ENCODE assay signal across 18 cellular contexts in the genomic region with DNA sequence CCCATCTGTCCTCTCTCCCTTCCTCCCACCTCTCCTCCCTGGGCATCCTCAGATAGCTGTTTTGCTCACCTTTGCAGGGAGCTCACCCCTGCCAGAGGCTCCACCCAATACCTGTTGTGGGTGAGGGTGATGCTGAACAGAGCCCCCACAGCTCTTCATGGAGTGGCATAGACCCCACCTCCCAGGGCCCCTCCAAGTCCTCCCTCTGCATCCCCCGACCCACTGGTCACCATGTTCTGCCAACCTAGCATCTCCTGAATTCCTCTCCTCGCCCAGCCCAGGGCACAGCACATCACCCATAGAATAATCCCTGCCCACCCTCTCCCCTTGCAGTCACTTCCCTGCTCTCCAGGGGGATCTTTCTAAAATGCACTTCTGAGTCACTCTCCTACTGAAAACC.
DNase-seq lines count a peak whose midpoint lies in the region; ATAC-seq and TF ChIP-seq lines count a peak whose summit lies in the region.
"Had no signal": no experiment of that assay in that cellular context is flagged by ENCODE, and none has a peak within 500 bp of the region (broad histone marks: within the 10 kb centered on the region; RNA-seq: fewer than 3 reads in every experiment).

No MANE protein-coding gene starts in this region.

- H3K9ac ChIP-seq in endodermal cell (ENCODE audit: extremely low read depth, low read length, poor library complexity, severe bottlenecking) = no peak overlapping the region
- H3K9ac ChIP-seq: KMS-11 had no signal

- H3K9me3 Mint-ChIP-seq in endodermal cell = no peaks in the 10 kb centered on the region
- H3K9me3 Mint-ChIP-seq in CD8-positive, alpha-beta memory T cell = no peaks in the 10 kb centered on the region
- H3K9me3 Mint-ChIP-seq: GM23338 had no signal

- peaks cover 6% of the 10 kb centered on the region for H3K27me3 Mint-ChIP-seq in endodermal cell (ENCODE audit: insufficient read depth)
- peaks cover 14 to 34% of the 10 kb centered on the region in 2 donors for H3K27me3 Mint-ChIP-seq in CD8-positive, alpha-beta memory T cell

- no peaks in the 10 kb centered on the region for H3K36me3 Mint-ChIP-seq in endodermal cell (ENCODE audit: low read depth)
- no peaks in the 10 kb centered on the region for H3K36me3 Mint-ChIP-seq in CD8-positive, alpha-beta memory T cell

- DNase-seq in activated CD8-positive, alpha-beta memory T cell treated with anti-CD3 and anti-CD28 coated beads, Interleukin-2, amount 50 U/mL, for 48 hours = peak; percentile 40
- no peak for DNase-seq in activated CD8-positive, alpha-beta memory T cell treated with anti-CD3 and anti-CD28 coated beads, Interleukin-2, amount 50 U/mL, for 4 hours
- DNase-seq in GM13976 (ENCODE audit: low spot score) (peak; percentile 8), endodermal cell (peak; percentile 38), sciatic nerve (ENCODE audit: low spot score) (peak; percentile 38), glomerular visceral epithelial cell (ENCODE audit: extremely low spot score) (no peak)
- no peak for DNase-seq in CD8-positive, alpha-beta memory T cell
- DNase-seq: COR-L47, DMS79 treated with DMSO at 0.1 percent for 48 hours, MV-4-11, NCI-H2029 treated with DMSO at 0.1 percent for 48 hours had no signal

- intact Hi-C loops in sciatic nerve (cut with DNase I) = no loop called here

- H3K9me3 ChIP-seq in endodermal cell (ENCODE audit: control insufficient read depth, low read length) = no peaks in the 10 kb centered on the region
- no peaks in the 10 kb centered on the region for H3K9me3 ChIP-seq in CD8-positive, alpha-beta memory T cell (ENCODE audit: low read length)
- H3K9me3 ChIP-seq: A549, HAP-1, SJCRH30 had no signal

- H3K27me3 ChIP-seq in endodermal cell (ENCODE audit: control insufficient read depth, insufficient read depth, low read length, poor library complexity, severe bottlenecking) = no peaks in the 10 kb centered on the region
- H3K27me3 ChIP-seq in CD8-positive, alpha-beta memory T cell (ENCODE audit: insufficient read depth, low read length, poor library complexity, severe bottlenecking) = no peaks in the 10 kb centered on the region
- H3K27me3 ChIP-seq: SJCRH30 had no signal

- POLR2A ChIA-PET in CD8-positive, alpha-beta memory T cell (lab: Charles Lee) = no interaction called here

- H3K27ac Mint-ChIP-seq in endodermal cell = no peak overlapping the region
- H3K27ac Mint-ChIP-seq in CD8-positive, alpha-beta memory T cell = no peak overlapping the region
- H3K27ac Mint-ChIP-seq: B cell, GM23338 had no signal

- 90 to 100% methylated on average over 2 of the region's 2 CpGs for WGBS in endodermal cell (ENCODE audit: insufficient coverage in 1 of 2, insufficient read length in 1 of 2), 2 experiments

- H3K27ac ChIP-seq in endodermal cell (ENCODE audit: low read depth, low read length) = peak overlapping the region; percentile 38
- no peak overlapping the region for H3K27ac ChIP-seq in CD8-positive, alpha-beta memory T cell (ENCODE audit: low read depth, low read length)
- H3K27ac ChIP-seq: A549, KMS-11, SJCRH30 had no signal

- in situ Hi-C loops in GM13976 (cut with MboI; ENCODE audit: low sequenced_read_pairs, unreplicated experiment) = loop anchor here (5.0 kb wide), 1 partner anchor 97 kb away; no protein-coding TSS in a partner anchor

- ATAC-seq in sciatic nerve = no peak
- ATAC-seq in HG03139 (IDR thresholded peaks at IDR 0.05; ENCODE audit: unreplicated experiment) = no peak

- CTCF ChIA-PET in CD8-positive, alpha-beta memory T cell (lab: Charles Lee) = interaction anchor here (0.8 to 4.0 kb wide), 6 partner anchors 9 to 104 kb away, joined by 3 to 17 read pairs (median 4); no protein-coding TSS in a partner anchor

- no peak overlapping the region for H3K4me3 Mint-ChIP-seq in endodermal cell
- no peak overlapping the region for H3K4me3 Mint-ChIP-seq in CD8-positive, alpha-beta memory T cell
- H3K4me3 Mint-ChIP-seq: B cell, GM23338 had no signal

- H3K4me1 ChIP-seq in endodermal cell (ENCODE audit: control insufficient read depth, insufficient read depth, low read length) = peaks cover 3% of the 10 kb centered on the region
- no peaks in the 10 kb centered on the region for H3K4me1 ChIP-seq in CD8-positive, alpha-beta memory T cell (ENCODE audit: insufficient read depth, low read length)

- peaks cover 43% of the 10 kb centered on the region for H3K4me1 Mint-ChIP-seq in endodermal cell
- H3K4me1 Mint-ChIP-seq in CD8-positive, alpha-beta memory T cell = peaks cover 9 to 16% (median 12%) of the 10 kb centered on the region in 3 donors

- TF ChIP-seq CTCF in GM13976 (IDR thresholded peaks at IDR 0.05; ENCODE audit: borderline replicate concordance, control extremely low read depth, extremely low read depth, insufficient read depth, missing control alignments) (no peak), endodermal cell (conservative IDR thresholded peaks at IDR 0.05) (no peak)

- no peaks in the 10 kb centered on the region for H3K36me3 ChIP-seq in endodermal cell (ENCODE audit: control insufficient read depth, insufficient read depth, low read length)
- no peaks in the 10 kb centered on the region for H3K36me3 ChIP-seq in CD8-positive, alpha-beta memory T cell (ENCODE audit: insufficient read depth, low read length)
- H3K36me3 ChIP-seq: HAP-1, SJCRH30 had no signal

- no peak overlapping the region for H3K4me3 ChIP-seq in endodermal cell (ENCODE audit: low read length)
- H3K4me3 ChIP-seq in CD8-positive, alpha-beta memory T cell (ENCODE audit: low read length) = no peak overlapping the region
- H3K4me3 ChIP-seq: A549, GM23338, HAP-1, SJCRH30 had no signal

Comparison
In these comparisons a context has a peak if more than half of its experiments do, and no peak if none do; other contexts are left out.
1. DNase-seq: peak in activated CD8-positive, alpha-beta memory T cell treated with anti-CD3 and anti-CD28 coated beads, Interleukin-2, amount 50 U/mL, for 48 hours (single experiment), GM13976 (single experiment), endodermal cell (single experiment) and sciatic nerve (single experiment); none in activated CD8-positive, alpha-beta memory T cell treated with anti-CD3 and anti-CD28 coated beads, Interleukin-2, amount 50 U/mL, for 4 hours (single experiment), CD8-positive, alpha-beta memory T cell (0 of 5) and glomerular visceral epithelial cell (single experiment).